Comparison of ENCODE assay signal across 1 cellular context in genomic region chr10:33329178-33329577, GRCh38.
TF ChIP-seq lines count a peak whose summit lies in the region.

No MANE protein-coding gene starts in this region.

TF ChIP-seq in SK-N-SH treated with all-trans-retinoic acid at 6 μM for 48 hours, 23 proteins besides CTCF, POLR2A, EP300 and RAD21 (continued from another document):
- TF ChIP-seq CSDC2 (CRISPR knock-in tag; IDR thresholded peaks at IDR 0.05): no peak
- TF ChIP-seq CSRNP3 (CRISPR knock-in tag; IDR thresholded peaks at IDR 0.05): no peak
- no peak for TF ChIP-seq CREB5 (CRISPR knock-in tag; IDR thresholded peaks at IDR 0.05; ENCODE audit: low read depth)
- TF ChIP-seq BACH2 (CRISPR knock-in tag; IDR thresholded peaks at IDR 0.05; ENCODE audit: borderline replicate concordance): no peak
- TF ChIP-seq PATZ1 (CRISPR knock-in tag; IDR thresholded peaks at IDR 0.05; ENCODE audit: borderline replicate concordance): no peak
- no peak for TF ChIP-seq TCF4 (CRISPR knock-in tag; IDR thresholded peaks at IDR 0.05; ENCODE audit: borderline replicate concordance)
- TF ChIP-seq ZNF565 (CRISPR knock-in tag; conservative IDR thresholded peaks at IDR 0.05; ENCODE audit: low read depth): no peak
- no peak for TF ChIP-seq PPARA (CRISPR knock-in tag; IDR thresholded peaks at IDR 0.05; ENCODE audit: borderline replicate concordance)
- TF ChIP-seq GLIS3 (CRISPR knock-in tag; IDR thresholded peaks at IDR 0.05): no peak
- TF ChIP-seq ZNF8 (CRISPR knock-in tag; IDR thresholded peaks at IDR 0.05): no peak
